8 cellular contexts compared by ENCODE assay signal in the genomic region with DNA sequence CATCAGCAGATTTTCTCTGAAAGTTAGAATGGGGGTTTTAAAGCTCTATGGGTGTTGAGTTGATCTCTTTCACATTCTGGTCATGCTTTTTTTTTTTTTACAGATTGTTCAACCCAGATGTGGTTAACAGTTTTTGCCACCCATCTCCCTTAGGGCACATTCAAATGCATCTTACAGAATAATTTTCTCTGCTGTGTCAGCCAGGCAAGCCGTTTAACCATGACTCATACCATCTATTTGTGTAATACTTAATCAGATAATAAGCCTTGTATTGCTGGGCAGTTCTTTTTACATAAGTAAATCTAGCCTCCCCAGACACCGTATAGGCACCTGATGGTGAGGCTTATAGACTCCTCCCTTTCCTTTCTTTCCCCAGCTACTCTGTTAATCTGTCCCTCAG.
DNase-seq lines count a peak whose midpoint lies in the region; ATAC-seq and TF ChIP-seq lines count a peak whose summit lies in the region.

No MANE protein-coding gene starts in this region.

- peak; percentile 68 for ATAC-seq in omental fat pad (ENCODE audit: low FRiP score)
- no peak for ATAC-seq in HG02588 (IDR thresholded peaks at IDR 0.05; ENCODE audit: unreplicated experiment)

- H3K27me3 Mint-ChIP-seq in glutamatergic neuron (ENCODE audit: unreplicated experiment): no peaks in the 10 kb centered on the region

- H3K9me3 Mint-ChIP-seq in glutamatergic neuron (ENCODE audit: unreplicated experiment): peaks cover 5% of the 10 kb centered on the region

- no peaks in the 10 kb centered on the region for H3K36me3 Mint-ChIP-seq in glutamatergic neuron (ENCODE audit: unreplicated experiment)

- TF ChIP-seq CTCF in NB4 (IDR thresholded peaks at IDR 0.05; ENCODE audit: low read depth, low read length): no peak
- no peak for TF ChIP-seq CTCF in omental fat pad (IDR thresholded peaks at IDR 0.05)
- TF ChIP-seq CTCF in glutamatergic neuron (IDR thresholded peaks at IDR 0.05; ENCODE audit: partially characterized antibody, unreplicated experiment): no peak

- peaks cover 15% of the 10 kb centered on the region for H3K4me1 Mint-ChIP-seq in glutamatergic neuron (ENCODE audit: low read depth, unreplicated experiment)

- in situ Hi-C loops in KBM-7 (cut with MboI; ENCODE audit: low pct_unique_long_range_greater_than_20kb, low sequenced_read_pairs): no loop called here

- H3K27ac Mint-ChIP-seq in glutamatergic neuron (ENCODE audit: unreplicated experiment): no peak overlapping the region

- no peak overlapping the region for H3K4me3 ChIP-seq in NB4 (ENCODE audit: low read depth, low read length)

- no peak overlapping the region for H3K4me3 Mint-ChIP-seq in glutamatergic neuron (ENCODE audit: unreplicated experiment)

- TF ChIP-seq POLR2A in NB4 (IDR thresholded peaks at IDR 0.05; ENCODE audit: extremely low read depth, insufficient read length): no peak

- peak; percentile 76 for DNase-seq in GM03348 (ENCODE audit: low spot score)
- DNase-seq in NB4 (ENCODE audit: low read depth): peak; percentile 89
- DNase-seq in astrocyte of the hippocampus (ENCODE audit: low read depth, low spot score): peak; percentile 69
- DNase-seq in omental fat pad (ENCODE audit: low spot score): no peak
- DNase-seq in glutamatergic neuron: no peak
- no peak for DNase-seq in KBM-7
- DNase-seq in SHP77 treated with DMSO at 0.1 percent for 48 hours (lab: John Stamatoyannopoulos, UW): no peak

Comparison
In these comparisons a context has a peak if more than half of its experiments do, and no peak if none do; other contexts are left out.
1. DNase-seq: peak in GM03348 (single experiment), NB4 (single experiment) and astrocyte of the hippocampus (single experiment); none in omental fat pad (single experiment), glutamatergic neuron (single experiment), KBM-7 (single experiment) and SHP77 treated with DMSO at 0.1 percent for 48 hours (single experiment).